Comparison of ENCODE assay signal across 18 cellular contexts in the genomic region with DNA sequence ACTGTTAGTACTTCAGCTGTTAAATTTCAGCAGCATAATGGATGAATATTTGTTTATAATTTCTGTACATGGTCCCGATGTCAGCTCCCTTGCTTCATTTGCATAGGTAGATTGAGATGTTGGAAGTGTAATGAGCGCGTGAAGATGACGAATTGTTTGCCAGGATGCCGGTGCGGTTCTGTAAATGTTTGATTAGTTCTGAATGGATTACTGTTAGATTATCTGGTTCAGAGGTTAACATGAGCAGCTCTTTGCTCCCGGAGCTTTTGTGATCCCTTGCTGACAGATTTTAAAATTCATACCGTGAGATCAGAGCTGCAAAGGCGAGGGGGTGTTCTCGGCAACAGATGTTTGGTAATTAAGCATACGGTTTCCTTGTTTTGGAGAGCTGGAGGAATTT.
A peak's percentile ranks its signal among the peaks of the same experiment; 100 is the strongest.
DNase-seq lines count a peak whose midpoint lies in the region; ATAC-seq, FAIRE-seq and TF ChIP-seq lines count a peak whose summit lies in the region.
"Had no signal": no experiment of that assay in that cellular context is flagged by ENCODE, and none has a peak within 500 bp of the region (broad histone marks: within the 10 kb centered on the region; RNA-seq: fewer than 3 reads in every experiment).

No MANE protein-coding gene starts in this region.

- DNase-seq in ACHN (peak; percentile 54), NCI-H146 treated with DMSO at 0.1 percent for 48 hours (lab: John Stamatoyannopoulos, UW; ENCODE audit: unreplicated experiment) (peak; percentile 9), HepG2 (ENCODE audit: low spot score) (peak; percentile 40), GM13976 (ENCODE audit: low spot score) (no peak), upper lobe of right lung (no peak)
- DNase-seq: CD4-positive, alpha-beta memory T cell; NCI-H1436; NCI-H446 treated with DMSO at 0.1 percent for 48 hours; Peyer's patch; Right ventricle myocardium superior; T-helper 17 cell had no signal

- H3K27ac ChIP-seq in OCI-LY3 (ENCODE audit: low read length) (no peak overlapping the region), HepG2 (ENCODE audit: extremely low read length, insufficient read depth, low read length) (no peak overlapping the region), upper lobe of right lung (no peak overlapping the region)
- H3K27ac ChIP-seq: Peyer's patch had no signal

- 0% methylated on average over 11 of the region's 11 CpGs for WGBS in HepG2 (ENCODE audit: low lambda C conversion rate)

- TF ChIP-seq EP300 in HepG2 (IDR thresholded peaks at IDR 0.05; ENCODE audit: low read depth in 2 of 2, low read length in 2 of 2) (no peak), HepG2 (CRISPR knock-in tag; IDR thresholded peaks at IDR 0.05; ENCODE audit: borderline replicate concordance) (no peak)

- TF ChIP-seq RAD21 in HepG2 (CRISPR knock-in tag; IDR thresholded peaks at IDR 0.05) = no peak

- no peak for TF ChIP-seq CTCF in OCI-LY3 (IDR thresholded peaks at IDR 0.05; ENCODE audit: low read depth, low read length)
- TF ChIP-seq CTCF in HepG2 (CRISPR knock-in tag; IDR thresholded peaks at IDR 0.05) = no peak
- TF ChIP-seq CTCF in GM13976 (IDR thresholded peaks at IDR 0.05; ENCODE audit: borderline replicate concordance, control extremely low read depth, extremely low read depth, insufficient read depth, missing control alignments) = no peak
- no peak for TF ChIP-seq CTCF in upper lobe of right lung (IDR thresholded peaks at IDR 0.05)

- H3K4me2 ChIP-seq in OCI-LY3 (ENCODE audit: low read length) = peak overlapping the region; percentile 46
- H3K4me2 ChIP-seq in HepG2 (ENCODE audit: low read depth, low read length) = peak overlapping the region; percentile 46

- no peaks in the 10 kb centered on the region for H4K20me1 ChIP-seq in OCI-LY3 (ENCODE audit: insufficient read depth, low read length)
- H4K20me1 ChIP-seq in HepG2 (ENCODE audit: insufficient read depth, low read length) = no peaks in the 10 kb centered on the region

- intact Hi-C loops in HepG2 (cut with micrococcal nuclease; ENCODE audit: unreplicated experiment) (no loop called here), upper lobe of right lung (cut with DNase I) (no loop called here)

- in situ Hi-C loops in ACHN (cut with HindIII; ENCODE audit: low pct_ligation_motif_present, low pct_unique_long_range_greater_than_20kb, low sequenced_read_pairs) (no loop called here), HepG2 (cut with HindIII; ENCODE audit: extremely low pct_ligation_motif_present, low pct_unique_long_range_greater_than_20kb) (no loop called here), GM13976 (cut with MboI; ENCODE audit: low sequenced_read_pairs, unreplicated experiment) (no loop called here)

- no peaks in the 10 kb centered on the region for H3K9me3 ChIP-seq in OCI-LY3 (ENCODE audit: insufficient read depth, low read length)
- no peaks in the 10 kb centered on the region for H3K9me3 ChIP-seq in HepG2 (ENCODE audit: low read length)
- no peaks in the 10 kb centered on the region for H3K9me3 ChIP-seq in upper lobe of right lung
- H3K9me3 ChIP-seq: HAP-1, Peyer's patch had no signal

- H2AFZ ChIP-seq in OCI-LY3 (ENCODE audit: low read depth, low read length) (no peak overlapping the region), HepG2 (ENCODE audit: low read length) (no peak overlapping the region)

- CTCF ChIA-PET in HepG2 (lab: Yijun Ruan, JAX; ENCODE audit: low intra/inter-chr PET ratio, low total read pairs) = no interaction called here

- no TSS peak for BruUV-seq in HepG2 (replicated peaks; lab: Mats Ljungman, UMichigan)

- H3K36me3 ChIP-seq in OCI-LY3 (replicated peaks; ENCODE audit: low read depth, low read length) (no peaks in the 10 kb centered on the region), HepG2 (replicated peaks in 1 of 2; ENCODE audit: control insufficient read depth in 1 of 2, insufficient read depth in 2 of 2, low read length in 2 of 2) (no peaks in the 10 kb centered on the region), upper lobe of right lung (no peaks in the 10 kb centered on the region)
- H3K36me3 ChIP-seq: HAP-1, Peyer's patch had no signal

- H3K4me1 ChIP-seq in OCI-LY3 (ENCODE audit: low read length) (no peaks in the 10 kb centered on the region), HepG2 (ENCODE audit: insufficient read depth, low read length) (peaks cover 21% of the 10 kb centered on the region), upper lobe of right lung (no peaks in the 10 kb centered on the region)
- H3K4me1 ChIP-seq: HAP-1, Peyer's patch had no signal

- no peaks in the 10 kb centered on the region for H3K27me3 ChIP-seq in OCI-LY3 (ENCODE audit: low read depth, low read length)
- peaks cover 0 to 17% of the 10 kb centered on the region in 2 experiments; a peak in 2 of 5 replicates for H3K27me3 ChIP-seq in HepG2 (ENCODE audit: control insufficient read depth in 1 of 2, insufficient read depth in 2 of 2, low read length in 2 of 2)
- H3K27me3 ChIP-seq in upper lobe of right lung = peaks cover 5% of the 10 kb centered on the region
- H3K27me3 ChIP-seq: Peyer's patch had no signal

- H3K9ac ChIP-seq in OCI-LY3 (ENCODE audit: low read length) (no peak overlapping the region), HepG2 (ENCODE audit: insufficient read depth, low read depth, low read length) (no peak overlapping the region)

- H3K79me2 ChIP-seq in OCI-LY3 (ENCODE audit: low read length) (no peaks in the 10 kb centered on the region), HepG2 (ENCODE audit: insufficient read depth, low read length) (no peaks in the 10 kb centered on the region)

- POLR2A ChIA-PET in HepG2 (lab: Yijun Ruan, JAX) = no interaction called here

- no peak for TF ChIP-seq POLR2A in HepG2 (IDR thresholded peaks at IDR 0.05; ENCODE audit: insufficient read depth in 1 of 2, low read depth in 2 of 2, low read length in 2 of 2)

- peak; percentile 54 for ATAC-seq in HepG2
- ATAC-seq in HG03039 (IDR thresholded peaks at IDR 0.05; ENCODE audit: unreplicated experiment) = no peak
- ATAC-seq in upper lobe of right lung = no peak
- ATAC-seq: K562, SK-N-SH treated with all-trans-retinoic acid at 6 μM for 48 hours, T-helper 17 cell had no signal

- H3K4me3 ChIP-seq in OCI-LY3 (ENCODE audit: low read length) (peak overlapping the region; percentile 13; the same call in 1 of the 2 replicates), HepG2 (replicated peaks in 1 of 3; ENCODE audit: insufficient read depth in 1 of 3, low read depth in 2 of 3, low read length in 3 of 3) (0 out of 6 replicates have a peak overlapping the region, but pooled peaks of 1 of the 3 experiments have one; percentile 11), upper lobe of right lung (no peak overlapping the region)
- H3K4me3 ChIP-seq: HAP-1, K562, Peyer's patch had no signal

- FAIRE-seq in HepG2 (lab: Jason Lieb, UNC) = no peak
- FAIRE-seq: D721Med, HTR-8/SVneo, K562 had no signal

TF ChIP-seq in HepG2, 621 proteins besides CTCF, POLR2A, EP300 and RAD21 (continues in another document):
- TF ChIP-seq, protein P1, sequence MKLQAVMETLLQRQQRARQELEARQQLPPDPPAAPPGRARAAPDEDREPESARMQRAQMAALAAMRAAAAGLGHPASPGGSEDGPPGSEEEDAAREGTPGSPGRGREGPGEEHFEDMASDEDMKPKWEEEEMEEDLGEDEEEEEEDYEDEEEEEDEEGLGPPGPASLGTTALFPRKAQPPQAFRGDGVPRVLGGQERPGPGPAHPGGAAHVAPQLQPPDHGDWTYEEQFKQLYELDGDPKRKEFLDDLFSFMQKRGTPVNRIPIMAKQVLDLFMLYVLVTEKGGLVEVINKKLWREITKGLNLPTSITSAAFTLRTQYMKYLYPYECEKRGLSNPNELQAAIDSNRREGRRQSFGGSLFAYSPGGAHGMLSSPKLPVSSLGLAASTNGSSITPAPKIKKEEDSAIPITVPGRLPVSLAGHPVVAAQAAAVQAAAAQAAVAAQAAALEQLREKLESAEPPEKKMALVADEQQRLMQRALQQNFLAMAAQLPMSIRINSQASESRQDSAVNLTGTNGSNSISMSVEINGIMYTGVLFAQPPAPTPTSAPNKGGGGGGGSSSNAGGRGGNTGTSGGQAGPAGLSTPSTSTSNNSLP (IDR thresholded peaks at IDR 0.05; ENCODE audit: low read depth, low read length) = peak; percentile 26; the same call in 1 of the 2 replicates
- TF ChIP-seq ZNF772 (CRISPR knock-in tag; IDR thresholded peaks at IDR 0.05) (no peak), NFIB (CRISPR knock-in tag; IDR thresholded peaks at IDR 0.05; ENCODE audit: borderline replicate concordance) (no peak), SMARCE1 (IDR thresholded peaks at IDR 0.05; ENCODE audit: borderline replicate concordance) (no peak), CREM (IDR thresholded peaks at IDR 0.05) (peak; percentile 23; the same call in 1 of the 2 replicates), CREM (CRISPR knock-in tag; IDR thresholded peaks at IDR 0.05) (no peak), FOXK2 (IDR thresholded peaks at IDR 0.05) (no peak), CHD4 (IDR thresholded peaks at IDR 0.05; ENCODE audit: borderline replicate concordance, low read length) (no peak), CEBPB (IDR thresholded peaks at IDR 0.05; ENCODE audit: borderline replicate concordance, low read depth, low read length) (no peak), ASH2L (IDR thresholded peaks at IDR 0.05; ENCODE audit: insufficient read length, low read depth, low read length) (peak; percentile 0), RELA (CRISPR knock-in tag; IDR thresholded peaks at IDR 0.05) (no peak), MED13 (CRISPR knock-in tag; IDR thresholded peaks at IDR 0.05) (no peak)
- TF ChIP-seq, protein P2, sequence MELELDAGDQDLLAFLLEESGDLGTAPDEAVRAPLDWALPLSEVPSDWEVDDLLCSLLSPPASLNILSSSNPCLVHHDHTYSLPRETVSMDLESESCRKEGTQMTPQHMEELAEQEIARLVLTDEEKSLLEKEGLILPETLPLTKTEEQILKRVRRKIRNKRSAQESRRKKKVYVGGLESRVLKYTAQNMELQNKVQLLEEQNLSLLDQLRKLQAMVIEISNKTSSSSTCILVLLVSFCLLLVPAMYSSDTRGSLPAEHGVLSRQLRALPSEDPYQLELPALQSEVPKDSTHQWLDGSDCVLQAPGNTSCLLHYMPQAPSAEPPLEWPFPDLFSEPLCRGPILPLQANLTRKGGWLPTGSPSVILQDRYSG (CRISPR knock-in tag; IDR thresholded peaks at IDR 0.05) = no peak

Comparison
In these comparisons a context has a peak if more than half of its experiments do, and no peak if none do; other contexts are left out.
1. DNase-seq: peak in ACHN (single experiment), NCI-H146 treated with DMSO at 0.1 percent for 48 hours (single experiment) and HepG2 (single experiment); none in GM13976 (single experiment) and upper lobe of right lung (single experiment).